ENCODE assay signal across 1 cellular context in genomic region chr1:9910425-9911178, GRCh38.
TF ChIP-seq lines count a peak whose summit lies in the region.

No MANE protein-coding gene starts in this region.

TF ChIP-seq in K562, 482 proteins besides CTCF, POLR2A, EP300 and RAD21 (continued from another document):
- TF ChIP-seq, protein P1, sequence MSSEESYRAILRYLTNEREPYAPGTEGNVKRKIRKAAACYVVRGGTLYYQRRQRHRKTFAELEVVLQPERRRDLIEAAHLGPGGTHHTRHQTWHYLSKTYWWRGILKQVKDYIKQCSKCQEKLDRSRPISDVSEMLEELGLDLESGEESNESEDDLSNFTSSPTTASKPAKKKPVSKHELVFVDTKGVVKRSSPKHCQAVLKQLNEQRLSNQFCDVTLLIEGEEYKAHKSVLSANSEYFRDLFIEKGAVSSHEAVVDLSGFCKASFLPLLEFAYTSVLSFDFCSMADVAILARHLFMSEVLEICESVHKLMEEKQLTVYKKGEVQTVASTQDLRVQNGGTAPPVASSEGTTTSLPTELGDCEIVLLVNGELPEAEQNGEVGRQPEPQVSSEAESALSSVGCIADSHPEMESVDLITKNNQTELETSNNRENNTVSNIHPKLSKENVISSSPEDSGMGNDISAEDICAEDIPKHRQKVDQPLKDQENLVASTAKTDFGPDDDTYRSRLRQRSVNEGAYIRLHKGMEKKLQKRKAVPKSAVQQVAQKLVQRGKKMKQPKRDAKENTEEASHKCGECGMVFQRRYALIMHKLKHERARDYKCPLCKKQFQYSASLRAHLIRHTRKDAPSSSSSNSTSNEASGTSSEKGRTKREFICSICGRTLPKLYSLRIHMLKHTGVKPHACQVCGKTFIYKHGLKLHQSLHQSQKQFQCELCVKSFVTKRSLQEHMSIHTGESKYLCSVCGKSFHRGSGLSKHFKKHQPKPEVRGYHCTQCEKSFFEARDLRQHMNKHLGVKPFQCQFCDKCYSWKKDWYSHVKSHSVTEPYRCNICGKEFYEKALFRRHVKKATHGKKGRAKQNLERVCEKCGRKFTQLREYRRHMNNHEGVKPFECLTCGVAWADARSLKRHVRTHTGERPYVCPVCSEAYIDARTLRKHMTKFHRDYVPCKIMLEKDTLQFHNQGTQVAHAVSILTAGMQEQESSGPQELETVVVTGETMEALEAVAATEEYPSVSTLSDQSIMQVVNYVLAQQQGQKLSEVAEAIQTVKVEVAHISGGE (CRISPR knock-in tag; IDR thresholded peaks at IDR 0.05) = peak in 1 of 3 experiments; percentile 48; a peak in 1 of 6 replicates
